Comparison of ENCODE assay signal across 8 cellular contexts in the genomic region with DNA sequence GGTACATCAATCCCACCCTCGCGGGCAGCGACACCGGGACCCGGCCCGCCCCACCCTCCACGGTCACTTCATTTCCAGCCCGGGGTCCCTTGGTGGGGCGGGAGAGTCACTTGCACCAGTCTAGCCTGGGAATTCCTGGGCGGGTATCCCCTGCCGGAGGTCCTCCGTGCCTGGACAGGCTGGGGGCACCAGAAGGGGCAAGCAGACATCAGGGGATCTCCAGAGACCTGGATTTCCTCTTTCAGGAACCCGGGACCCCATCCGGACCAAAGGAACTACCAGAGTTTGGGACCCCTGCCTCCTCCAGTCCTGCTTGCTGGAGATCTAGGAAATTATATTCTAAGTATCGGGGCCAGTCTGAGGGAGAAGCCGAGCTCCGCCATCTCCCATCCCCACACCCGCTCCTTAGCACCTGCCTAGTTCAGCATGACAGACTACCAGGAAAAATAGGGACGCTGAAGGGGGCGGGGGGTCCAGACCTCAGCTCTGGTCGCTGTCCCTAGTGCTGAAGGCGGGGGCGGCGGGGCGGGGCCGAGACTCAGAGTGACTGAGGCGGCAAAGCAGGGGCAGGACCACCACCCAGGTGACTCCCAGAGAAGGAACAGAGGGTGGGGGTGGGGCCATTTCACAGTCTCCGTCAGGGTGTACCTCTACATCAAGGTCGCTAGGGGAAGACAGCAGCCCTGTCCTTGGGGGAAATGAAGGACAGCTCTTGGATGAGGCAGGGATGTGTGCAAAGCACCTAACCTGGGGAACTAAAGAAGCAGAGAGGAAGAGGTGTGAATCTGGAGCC. TPM values are rescaled to one million over a fixed set of nuclear protein-coding genes. Genes with fewer than 3 reads are reported as not detected.
DNase-seq lines count a peak whose midpoint lies in the region; ATAC-seq, FAIRE-seq and TF ChIP-seq lines count a peak whose summit lies in the region.

No MANE protein-coding gene starts in this region.

- H3K36me3 Mint-ChIP-seq in T-helper 17 cell (ENCODE audit: low read depth) (no peaks in the 10 kb centered on the region), astrocyte (ENCODE audit: low read depth, unreplicated experiment) (no peaks in the 10 kb centered on the region)

- H3K4me3 ChIP-seq in astrocyte (ENCODE audit: insufficient read depth, low read depth, low read length) = peak overlapping the region; percentile 68

- H3K36me3 ChIP-seq in ES-I3 (ENCODE audit: insufficient read depth, low read length) (no peaks in the 10 kb centered on the region), astrocyte (ENCODE audit: insufficient read depth, low read length) (no peaks in the 10 kb centered on the region)

- peak overlapping the region; percentile 74; the same call in 1 of the 2 replicates for H3K9ac ChIP-seq in ES-I3 (ENCODE audit: low read depth, low read length)
- peak overlapping the region; percentile 75 for H3K9ac ChIP-seq in astrocyte (ENCODE audit: low read length)

- peaks cover 5% of the 10 kb centered on the region for H4K20me1 ChIP-seq in astrocyte (ENCODE audit: insufficient read depth, low read length)

- H3K27ac ChIP-seq in astrocyte (ENCODE audit: low read depth, low read length) = no peak overlapping the region

- peak overlapping the region; percentile 99 for H2AFZ ChIP-seq in astrocyte (ENCODE audit: low read depth, low read length)

- peak; percentile 73 for DNase-seq in NCI-H1092 (lab: John Stamatoyannopoulos, UW)
- peak; percentile 56 to 75 (median 66) for DNase-seq in T-helper 17 cell
- no peak for DNase-seq in astrocyte (ENCODE audit: low read depth)
- DNase-seq in iPS-NIHi7 (ENCODE audit: extremely low spot score) = peak; percentile 98
- peak; percentile 48 to 66 for DNase-seq in stimulated activated CD4-positive, alpha-beta T cell treated with anti-CD3 and anti-CD28 coated beads, Interleukin-15, amount 100 ng/mL, for 1 hour (ENCODE audit: low read depth in 1 of 2, low spot score in 1 of 2)
- no peak for DNase-seq in dedifferentiated amniotic fluid mesenchymal stem cell (ENCODE audit: extremely low spot score)

- H3K9me3 ChIP-seq in ES-I3 (ENCODE audit: control insufficient read depth, insufficient read depth, low read length) = no peaks in the 10 kb centered on the region
- no peaks in the 10 kb centered on the region for H3K9me3 ChIP-seq in T-helper 17 cell (ENCODE audit: control insufficient read depth, low read length, poor library complexity, severe bottlenecking)
- H3K9me3 ChIP-seq in astrocyte (ENCODE audit: insufficient read depth, low read depth, low read length) = no peaks in the 10 kb centered on the region

- H3K79me2 ChIP-seq in astrocyte (ENCODE audit: insufficient read depth, low read length) = peaks cover 4% of the 10 kb centered on the region

- H3K27ac Mint-ChIP-seq in T-helper 17 cell (no peak overlapping the region), astrocyte (ENCODE audit: unreplicated experiment) (no peak overlapping the region)

- H3K27me3 ChIP-seq in astrocyte (ENCODE audit: insufficient read depth, low read length) = no peaks in the 10 kb centered on the region

- H3K4me1 ChIP-seq in ES-I3 (ENCODE audit: insufficient read depth, low read length) (peaks cover 11% of the 10 kb centered on the region), astrocyte (ENCODE audit: insufficient read depth, low read length) (peaks cover 25% of the 10 kb centered on the region)

- no peak for FAIRE-seq in astrocyte (lab: Jason Lieb, UNC)

- peak overlapping the region; percentile 98 for H3K4me2 ChIP-seq in astrocyte (ENCODE audit: low read length)

- no peak for TF ChIP-seq CTCF in astrocyte (IDR thresholded peaks at IDR 0.05; ENCODE audit: insufficient read depth, low read depth, low read length)

- peak; percentile 63 for ATAC-seq in T-helper 17 cell
- no peak for ATAC-seq in GM18517 (IDR thresholded peaks at IDR 0.05; ENCODE audit: unreplicated experiment)

- H3K4me1 Mint-ChIP-seq in T-helper 17 cell = peaks cover 28% of the 10 kb centered on the region
- H3K4me1 Mint-ChIP-seq in astrocyte (ENCODE audit: low read depth, unreplicated experiment) = peaks cover 11% of the 10 kb centered on the region

- H3K9me3 Mint-ChIP-seq in astrocyte (ENCODE audit: unreplicated experiment) = no peaks in the 10 kb centered on the region

- H3K4me3 Mint-ChIP-seq in T-helper 17 cell = peak overlapping the region; percentile 81
- H3K4me3 Mint-ChIP-seq in astrocyte (ENCODE audit: unreplicated experiment) = peak overlapping the region; percentile 79

- H3K27me3 Mint-ChIP-seq in T-helper 17 cell (no peaks in the 10 kb centered on the region), astrocyte (ENCODE audit: low read depth, unreplicated experiment) (no peaks in the 10 kb centered on the region)

RNA-seq across cellular contexts. Expression of gene HCN3, which starts 0.8 kb away (rescaled TPM):
- 1 to 10 TPM; 1.3 to 1.5 TPM for total RNA-seq in T-helper 17 cell
- total RNA-seq in astrocyte = 3.4 and 3.6 TPM in 2 replicates

RNA-seq across cellular contexts. Expression of gene CLK2, which starts 4.8 kb away (rescaled TPM):
- total RNA-seq in T-helper 17 cell = 10 to 100 TPM; 54.8 to 57.8 TPM
- total RNA-seq in astrocyte = 31.7 and 36.1 TPM in 2 replicates

RNA-seq across cellular contexts. Expression of gene SCAMP3, which starts 15.9 kb away (rescaled TPM):
- total RNA-seq in T-helper 17 cell (10 to 100 TPM; 60.1 to 69.4 TPM), astrocyte (68.9 and 70.3 TPM in 2 replicates)

RNA-seq across cellular contexts. Expression of gene ENTREP3, which starts 22.8 kb away (rescaled TPM):
- total RNA-seq in T-helper 17 cell (1 to 10 TPM; 8.6 to 9.3 TPM), astrocyte (51.1 and 51.7 TPM in 2 replicates)

RNA-seq across cellular contexts. Expression of gene PKLR, which starts 23.1 kb away (rescaled TPM):
- not detected for total RNA-seq in T-helper 17 cell
- total RNA-seq in astrocyte = not detected in 2 replicates

Comparison
In these comparisons a context has a peak if more than half of its experiments do, and no peak if none do; other contexts are left out.
1. DNase-seq: peak in NCI-H1092 (single experiment), T-helper 17 cell (3 of 3), iPS-NIHi7 (single experiment) and stimulated activated CD4-positive, alpha-beta T cell treated with anti-CD3 and anti-CD28 coated beads, Interleukin-15, amount 100 ng/mL, for 1 hour (2 of 2); none in astrocyte (single experiment) and dedifferentiated amniotic fluid mesenchymal stem cell (single experiment).